Comparison of ENCODE assay signal across 1 cellular context in genomic region chr17:78597923-78598545, GRCh38.
TF ChIP-seq lines count a peak whose summit lies in the region.

No MANE protein-coding gene starts in this region.

TF ChIP-seq in K562, 482 proteins besides CTCF, POLR2A, EP300 and RAD21 (continued from another document and continues in another):
- TF ChIP-seq ZNF512 (tag; IDR thresholded peaks at IDR 0.05) (no peak), CXXC5 (CRISPR knock-in tag; IDR thresholded peaks at IDR 0.05) (peak; percentile 57), CGGBP1 (CRISPR knock-in tag; IDR thresholded peaks at IDR 0.05) (no peak), ZMIZ1 (IDR thresholded peaks at IDR 0.05; ENCODE audit: low read depth in 2 of 2, low read length in 2 of 2) (no peak), PKNOX1 (IDR thresholded peaks at IDR 0.05) (no peak), ZNF644 (tag; IDR thresholded peaks at IDR 0.05; ENCODE audit: low read depth) (peak; percentile 38; the same call in 1 of the 2 replicates), NCOA1 (IDR thresholded peaks at IDR 0.05; ENCODE audit: low read depth) (no peak), ID3 (CRISPR knock-in tag; IDR thresholded peaks at IDR 0.05) (no peak), ID3 (tag; IDR thresholded peaks at IDR 0.05) (peak; percentile 78), ZNF75A (CRISPR knock-in tag; IDR thresholded peaks at IDR 0.05) (no peak), XRCC5 (IDR thresholded peaks at IDR 0.05; ENCODE audit: low read depth, low read length) (no peak), ZBTB34 (CRISPR knock-in tag; IDR thresholded peaks at IDR 0.05) (no peak), PTTG1 (tag; IDR thresholded peaks at IDR 0.05; ENCODE audit: low read depth) (peak; percentile 89), ZNF740 (CRISPR knock-in tag; IDR thresholded peaks at IDR 0.05) (no peak), ZNF740 (tag; IDR thresholded peaks at IDR 0.05) (peak in 1 of 2 experiments; percentile 86; a peak in 2 of 4 replicates), TCF7L2 (IDR thresholded peaks at IDR 0.05; ENCODE audit: low read depth, low read length) (no peak), MEF2D (tag; conservative IDR thresholded peaks at IDR 0.05; ENCODE audit: low read depth) (0 out of 2 replicates have a peak, but pooled peaks have one; percentile 61), SMARCA4 (IDR thresholded peaks at IDR 0.05) (no peak), TFAP4 (CRISPR knock-in tag; IDR thresholded peaks at IDR 0.05; ENCODE audit: borderline replicate concordance) (no peak), RREB1 (CRISPR knock-in tag; IDR thresholded peaks at IDR 0.05) (no peak), BACH1 (tag; IDR thresholded peaks at IDR 0.05) (peak; percentile 64; the same call in 1 of the 2 replicates), TSHZ1 (CRISPR knock-in tag; IDR thresholded peaks at IDR 0.05) (peak; percentile 84), ZBTB11 (CRISPR knock-in tag; IDR thresholded peaks at IDR 0.05) (no peak), EHMT2 (IDR thresholded peaks at IDR 0.05) (no peak), CBFA2T3 (IDR thresholded peaks at IDR 0.05) (0 out of 2 replicates have a peak, but pooled peaks have one; percentile 9), ZNF398 (CRISPR knock-in tag; IDR thresholded peaks at IDR 0.05) (no peak)
